In the genomic region with DNA sequence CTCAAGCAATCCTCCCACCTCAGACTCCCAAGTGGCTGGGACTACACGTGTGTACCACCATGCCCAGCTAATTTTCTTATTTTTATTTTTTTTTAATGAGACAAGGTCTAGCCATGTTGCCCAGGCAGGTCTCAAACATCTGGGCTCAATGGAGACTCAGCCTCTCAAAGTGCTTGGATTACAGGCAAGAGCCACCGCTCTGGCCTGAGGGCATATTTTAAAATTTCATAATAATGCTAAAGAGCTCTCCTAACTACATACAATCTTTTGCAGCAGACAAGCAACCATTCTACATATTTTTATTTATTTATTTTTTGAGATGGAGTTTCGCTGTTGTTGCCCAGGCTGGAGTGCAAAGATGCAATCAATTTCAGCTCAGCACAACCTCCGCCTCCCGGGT, we compare ENCODE assay signal across 19 cellular contexts.
"Had no signal": no experiment of that assay in that cellular context is flagged by ENCODE, and none has a peak within 500 bp of the region (broad histone marks: within the 10 kb centered on the region; RNA-seq: fewer than 3 reads in every experiment).

No MANE protein-coding gene starts in this region.

- H3K9me3 Mint-ChIP-seq: effector memory CD8-positive, alpha-beta T cell had no signal

- H3K4me1 ChIP-seq: colonic mucosa, gastroesophageal sphincter, heart right ventricle, left lung, lower lobe of right lung had no signal

- H3K27me3 Mint-ChIP-seq: dendritic cell treated with granulocyte-macrophage colony-stimulating factor and Interleukin-4, amounts not matched to agents 40 ng/mL and 50 ng/mL, for 4 days; effector memory CD8-positive, alpha-beta T cell; naive thymus-derived CD4-positive, alpha-beta T cell had no signal

- H3K27ac ChIP-seq: colonic mucosa, foreskin keratinocyte, gastroesophageal sphincter, heart right ventricle, left lung, lower lobe of right lung had no signal

- H3K4me3 Mint-ChIP-seq: dendritic cell treated with granulocyte-macrophage colony-stimulating factor and Interleukin-4, amounts not matched to agents 40 ng/mL and 50 ng/mL, for 4 days; effector memory CD8-positive, alpha-beta T cell; endodermal cell; naive thymus-derived CD4-positive, alpha-beta T cell had no signal

- DNase-seq: colonic mucosa; cortex of kidney; effector CD8-positive, alpha-beta T cell; effector memory CD8-positive, alpha-beta T cell; endodermal cell; erythroblast; foreskin keratinocyte; head of caudate nucleus; heart right ventricle; hippocampal formation; left cardiac atrium; left lung; left ventricle myocardium superior; lower lobe of right lung; mesendoderm; midbrain; naive thymus-derived CD4-positive, alpha-beta T cell had no signal

- H3K4me3 ChIP-seq: colonic mucosa, gastroesophageal sphincter, heart right ventricle, left lung, lower lobe of right lung had no signal

- H3K27me3 ChIP-seq: colonic mucosa, foreskin keratinocyte, gastroesophageal sphincter, heart right ventricle, left lung had no signal

- H3K9me3 ChIP-seq: colonic mucosa, gastroesophageal sphincter, left lung, lower lobe of right lung had no signal

- H3K4me1 Mint-ChIP-seq: endodermal cell; naive thymus-derived CD4-positive, alpha-beta T cell had no signal

- H3K36me3 ChIP-seq: colonic mucosa, gastroesophageal sphincter, heart right ventricle, left lung, lower lobe of right lung had no signal

- H3K27ac Mint-ChIP-seq: dendritic cell treated with granulocyte-macrophage colony-stimulating factor and Interleukin-4, amounts not matched to agents 40 ng/mL and 50 ng/mL, for 4 days; effector memory CD8-positive, alpha-beta T cell; endodermal cell; naive thymus-derived CD4-positive, alpha-beta T cell had no signal
